ENCODE assay signal across 30 cellular contexts in genomic region chr16:35714665-35715064, GRCh38.
"Had no signal": no experiment of that assay in that cellular context is flagged by ENCODE, and none has a peak within 500 bp of the region (broad histone marks: within the 10 kb centered on the region; RNA-seq: fewer than 3 reads in every experiment).

No MANE protein-coding gene starts in this region.

- H3K27me3 ChIP-seq: ascending aorta, Peyer's patch had no signal

- H3K4me3 ChIP-seq: ascending aorta, Peyer's patch had no signal

- H3K4me1 ChIP-seq: ascending aorta, Peyer's patch had no signal

- H3K27ac ChIP-seq: ascending aorta, Peyer's patch, WERI-Rb-1 had no signal

- DNase-seq: activated CD4-positive, alpha-beta memory T cell treated with anti-CD3 and anti-CD28 coated beads, Interleukin-2, amount 10 ng/mL, durations not matched to agents 7 days and 5 days; activated CD4-positive, alpha-beta T cell treated with anti-CD3 and anti-CD28 coated beads for 1 hour; activated CD4-positive, alpha-beta T cell treated with anti-CD3 and anti-CD28 coated beads for 48 hours; activated CD4-positive, CD25-positive, alpha-beta regulatory T cell; activated CD8-positive, alpha-beta memory T cell treated with anti-CD3 and anti-CD28 coated beads, Interleukin-2, amount 10 ng/mL, durations not matched to agents 7 days and 5 days; activated gamma-delta T cell; activated naive CD4-positive, alpha-beta T cell treated with Interleukin-2 at 50 U/mL for 16 hours; activated naive CD8-positive, alpha-beta T cell treated with anti-CD3 and anti-CD28 coated beads, Interleukin-2, amount 10 ng/mL, durations not matched to agents 7 days and 5 days; activated T-cell treated with anti-CD3 and anti-CD28 coated beads, Interleukin-2, amount 50 U/mL, for 1 hour; activated T-cell treated with anti-CD3 and anti-CD28 coated beads, Interleukin-2, amount 50 U/mL, for 72 hours; amygdala; KG1; MM.1S; MV-4-11; NCI-H1092; NCI-H1436 treated with DMSO at 0.1 percent for 48 hours; NCI-H1694 treated with DMSO at 0.1 percent for 48 hours; NCI-H2029; NCI-H345; NCI-H524 treated with DMSO at 0.1 percent for 48 hours; PC-3; Peyer's patch; RPMI8226; SW 1271; T-helper 1 cell; T-helper 2 cell; T-helper 9 cell; WERI-Rb-1 had no signal

- H3K36me3 ChIP-seq: ascending aorta, Peyer's patch, WERI-Rb-1 had no signal

- ATAC-seq: activated CD8-positive, alpha-beta memory T cell treated with anti-CD3 and anti-CD28 coated beads, Interleukin-2, amount 10 ng/mL, durations not matched to agents 7 days and 5 days; activated T-cell treated with anti-CD3 and anti-CD28 coated beads, Interleukin-2, amount 50 U/mL, for 72 hours; activated T-helper 17 cell treated with anti-CD3 and anti-CD28 coated beads, Interleukin-2, amount 50 U/mL, for 72 hours; PC-3 had no signal
